9 cellular contexts compared by ENCODE assay signal in genomic region chr6:156977527-156978291, GRCh38.
DNase-seq lines count a peak whose midpoint lies in the region; ATAC-seq, FAIRE-seq and TF ChIP-seq lines count a peak whose summit lies in the region.
"Had no signal": no experiment of that assay in that cellular context is flagged by ENCODE, and none has a peak within 500 bp of the region (broad histone marks: within the 10 kb centered on the region; RNA-seq: fewer than 3 reads in every experiment).

No MANE protein-coding gene starts in this region.

- H4K20me1 ChIP-seq in H1 (replicated peaks in 1 of 2; ENCODE audit: control insufficient read depth in 1 of 2, insufficient read depth in 2 of 2, low read length in 2 of 2) = peaks cover 0 to 4% of the 10 kb centered on the region in 2 experiments

- no peak overlapping the region for H3K4me3 ChIP-seq in H1 (ENCODE audit: extremely low read depth in 1 of 4, insufficient read depth in 2 of 4, low read depth in 3 of 4, low read length in 4 of 4)
- peak overlapping the region; percentile 8 for H3K4me3 ChIP-seq in psoas muscle

- no peak overlapping the region for H2AFZ ChIP-seq in H1 (ENCODE audit: low read length)

- ATAC-seq in psoas muscle = peak; percentile 59 to 84 (median 80)

- H2BK12ac ChIP-seq in H1 (ENCODE audit: low read depth, low read length) = no peak overlapping the region

- CTCF ChIA-PET in H1 (lab: Charles Lee; ENCODE audit: partially characterized antibody) = interaction anchor here (0.5 to 0.6 kb wide), 2 partner anchors 9 to 606 kb away, joined by 3 read pairs; no protein-coding TSS in a partner anchor

- no peak overlapping the region for H2BK15ac ChIP-seq in H1 (ENCODE audit: low read length)

- no peak overlapping the region for H4K91ac ChIP-seq in H1 (replicated peaks; ENCODE audit: insufficient read length, low read length)

- H3K36me3 ChIP-seq in H1 (ENCODE audit: control insufficient read depth in 2 of 4, insufficient read depth in 4 of 4, low read length in 3 of 4) (no peaks in the 10 kb centered on the region), psoas muscle (ENCODE audit: insufficient read depth in 1 of 2, low read depth in 1 of 2) (no peaks in the 10 kb centered on the region)

- no peak for TF ChIP-seq POLR2A in H1 (IDR thresholded peaks at IDR 0.05; ENCODE audit: control extremely low read depth in 1 of 2, low read depth in 2 of 2, low read length in 2 of 2)

- no peak for TF ChIP-seq RAD21 in H1 (IDR thresholded peaks at IDR 0.05 in 1 of 2, conservative IDR thresholded peaks at IDR 0.05 in 1 of 2; ENCODE audit: low read depth in 2 of 2, low read length in 2 of 2)

- POLR2A ChIA-PET in H1 (lab: Charles Lee; ENCODE audit: partially characterized antibody) = no interaction called here

- H4K8ac ChIP-seq in H1 (ENCODE audit: extremely low read depth, insufficient read depth, low read length) = no peak overlapping the region

- no peak overlapping the region for H2BK120ac ChIP-seq in H1 (replicated peaks; ENCODE audit: low read depth, low read length)

- no peak overlapping the region for H2BK5ac ChIP-seq in H1 (ENCODE audit: low read depth, low read length)

- no peak overlapping the region for H3K23ac ChIP-seq in H1 (ENCODE audit: insufficient read length)

- no peak for TF ChIP-seq EP300 in H1 (IDR thresholded peaks at IDR 0.05; ENCODE audit: borderline replicate concordance in 1 of 2, low read depth in 2 of 2, low read length in 2 of 2)

- TF ChIP-seq CTCF in H1 (IDR thresholded peaks at IDR 0.05; ENCODE audit: control extremely low read depth in 1 of 3, insufficient read depth in 1 of 3, low read depth in 1 of 3, low read length in 3 of 3) = no peak
- no peak for TF ChIP-seq CTCF in psoas muscle (IDR thresholded peaks at IDR 0.05)

- no peak overlapping the region for H4K5ac ChIP-seq in H1 (ENCODE audit: insufficient read length, low read depth, low read length)

- no peak overlapping the region for H2BK20ac ChIP-seq in H1 (ENCODE audit: low read length)

- no peaks in the 10 kb centered on the region for H3K23me2 ChIP-seq in H1 (ENCODE audit: low read depth, low read length)

- H3K56ac ChIP-seq in H1 (replicated peaks; ENCODE audit: insufficient read length, low read depth, low read length) = no peak overlapping the region

- intact Hi-C loops in psoas muscle (cut with DNase I) = loop anchor here in 1 of 2 donors (5.0 to 10.0 kb wide), 2 partner anchors 35 to 207 kb away; no protein-coding TSS in a partner anchor

- H2AK5ac ChIP-seq in H1 (ENCODE audit: low read depth, low read length) = peak overlapping the region; percentile 6; the same call in 1 of the 2 replicates

- H3K14ac ChIP-seq in H1 (ENCODE audit: insufficient read length) = no peak overlapping the region

- 82% methylated on average over 8 of the region's 8 CpGs; no CpG with 5 or more reads in 1 of the 2 experiments for WGBS in H1 (ENCODE audit: extremely low coverage in 1 of 2, insufficient coverage in 1 of 2, insufficient read length in 1 of 2, insufficient replicate concordance in 2 of 2, low coverage in 1 of 2, low lambda C conversion rate in 2 of 2, missing lambda C conversion rate in 1 of 2), 2 experiments
- WGBS in psoas muscle, 3 donors = 26 to 40% (median 35%) methylated on average over 8 of the region's 8 CpGs

- H3K4ac ChIP-seq in H1 (replicated peaks; ENCODE audit: insufficient read length, low read depth, low read length) = no peak overlapping the region

- H3K4me2 ChIP-seq in H1 (ENCODE audit: insufficient read depth in 1 of 2, low read depth in 2 of 2, low read length in 2 of 2) = no peak overlapping the region; a peak in 1 of 4 replicates

- DNase-seq in GM19239 (ENCODE audit: insufficient read length, low spot score) (no peak), NCI-H2107 treated with DMSO at 0.1 percent for 48 hours (lab: John Stamatoyannopoulos, UW; ENCODE audit: unreplicated experiment) (peak; percentile 71), H1 (ENCODE audit: low read depth in 1 of 2, low spot score in 2 of 2) (no peak), psoas muscle (peak in 1 of 2 donors; percentile 64), NCI-H128 (lab: John Stamatoyannopoulos, UW; ENCODE audit: unreplicated experiment) (no peak), occipital lobe (lab: John Stamatoyannopoulos, UW) (no peak), RPMI8226 (no peak)
- DNase-seq in activated CD4-positive, alpha-beta T cell treated with anti-CD3 and anti-CD28 coated beads for 48 hours = no peak

- no peaks in the 10 kb centered on the region for H3K9me3 ChIP-seq in H1 (ENCODE audit: insufficient read depth in 2 of 2, low read depth in 1 of 2, low read length in 1 of 2)
- H3K9me3 ChIP-seq in psoas muscle = no peaks in the 10 kb centered on the region

- H3K27ac ChIP-seq in H1 (ENCODE audit: low read depth, low read length) = peak overlapping the region; percentile 3; the same call in 1 of the 2 replicates
- peak overlapping the region; percentile 67 for H3K27ac ChIP-seq in psoas muscle
- H3K27ac ChIP-seq: HL-60 had no signal

- H3K18ac ChIP-seq in H1 (ENCODE audit: extremely low read depth, low read length) = no peak overlapping the region

- H3K79me2 ChIP-seq in H1 (ENCODE audit: control insufficient read depth in 1 of 2, insufficient read depth in 2 of 2, low read length in 2 of 2) = peaks cover 3 to 99% of the 10 kb centered on the region in 2 experiments; a peak in 3 of 4 replicates

- no peak overlapping the region for H3K9ac ChIP-seq in H1 (replicated peaks in 1 of 4; ENCODE audit: extremely low read depth in 1 of 4, low read depth in 3 of 4, low read length in 3 of 4)

- H3K27me3 ChIP-seq in H1 (replicated peaks in 1 of 4; ENCODE audit: control insufficient read depth in 3 of 4, extremely low read depth in 1 of 4, insufficient read depth in 3 of 4, low read length in 3 of 4) (no peaks in the 10 kb centered on the region), psoas muscle (ENCODE audit: insufficient read depth in 3 of 3, low read length in 2 of 3) (no peaks in the 10 kb centered on the region)

- FAIRE-seq in GM19239 (lab: Jason Lieb, UNC) = peak; percentile 48
- peak; percentile 42 for FAIRE-seq in H1 (lab: Jason Lieb, UNC)

- H3K79me1 ChIP-seq in H1 (ENCODE audit: low read depth, low read length) = 0 out of 2 replicates have a peak, but pooled peaks cover 3% of the 10 kb centered on the region

- H3K4me1 ChIP-seq in H1 (replicated peaks in 1 of 4; ENCODE audit: control insufficient read depth in 3 of 4, insufficient read depth in 4 of 4, low read length in 3 of 4) (peaks cover 0 to 13% (median 12%) of the 10 kb centered on the region in 4 experiments; a peak in 6 of 7 replicates), psoas muscle (peaks cover 80% of the 10 kb centered on the region)

TF ChIP-seq in H1, 55 proteins besides CTCF, POLR2A, EP300 and RAD21:
- TF ChIP-seq MAX (IDR thresholded peaks at IDR 0.05) (no peak), RBBP5 (IDR thresholded peaks at IDR 0.05; ENCODE audit: borderline replicate concordance, low read depth, low read length) (no peak), KDM1A (IDR thresholded peaks at IDR 0.05; ENCODE audit: borderline replicate concordance, low read length) (no peak), CBX8 (IDR thresholded peaks at IDR 0.05; ENCODE audit: borderline replicate concordance, low read depth, low read length) (no peak)
